In the genomic region with DNA sequence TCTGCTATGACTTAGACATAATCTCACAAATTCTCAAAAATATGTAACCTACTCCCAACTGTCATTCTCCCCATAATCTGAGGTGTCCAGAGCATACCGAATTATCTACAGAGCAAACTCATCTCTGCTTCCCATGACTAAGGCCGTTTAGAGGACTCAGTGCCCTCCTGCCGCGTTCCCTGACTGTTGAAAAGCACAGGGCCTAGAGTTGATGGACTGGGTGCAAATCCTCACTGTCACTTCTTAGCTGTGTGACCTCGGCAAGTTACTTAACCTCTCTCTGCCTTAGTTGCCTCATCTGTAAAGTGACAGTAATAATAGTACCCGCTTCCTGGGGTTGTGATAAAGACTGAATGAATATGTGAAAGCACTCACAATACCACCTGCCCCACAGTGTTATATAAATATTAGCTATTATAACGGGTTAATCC, we compare ENCODE assay signal across 8 cellular contexts. TPM values are rescaled to one million over a fixed set of nuclear protein-coding genes. Genes with fewer than 3 reads are reported as not detected.
A peak's percentile ranks its signal among the peaks of the same experiment; 100 is the strongest.
DNase-seq lines count a peak whose midpoint lies in the region; ATAC-seq and TF ChIP-seq lines count a peak whose summit lies in the region.

No MANE protein-coding gene starts in this region.

- no peak for TF ChIP-seq CTCF in PC-3 (conservative IDR thresholded peaks at IDR 0.05; ENCODE audit: low read depth, low read length)
- TF ChIP-seq CTCF in endothelial cell (IDR thresholded peaks at IDR 0.05; ENCODE audit: unreplicated experiment), result no peak

- H3K27ac Mint-ChIP-seq in endothelial cell (ENCODE audit: unreplicated experiment), result no peak overlapping the region

- DNase-seq in G401 (ENCODE audit: low spot score), result peak; percentile 50
- peak; percentile 14 for DNase-seq in PC-3
- DNase-seq in endothelial cell (ENCODE audit: low spot score), result no peak
- DNase-seq in HPDE6-E6E7 (ENCODE audit: extremely low spot score), result no peak
- DNase-seq in sciatic nerve (ENCODE audit: low spot score), result no peak
- no peak for DNase-seq in GF-D8 (lab: John Stamatoyannopoulos, UW)

- H3K27me3 Mint-ChIP-seq in endothelial cell (ENCODE audit: unreplicated experiment), result peaks cover 6% of the 10 kb centered on the region

- CTCF ChIA-PET in PC-3 (lab: Charles Lee), result interaction anchor here (0.5 to 1.9 kb wide), 3 partner anchors 19 to 89 kb away, joined by 5 to 10 read pairs (median 7); no protein-coding TSS in a partner anchor

- H3K4me3 Mint-ChIP-seq in endothelial cell (ENCODE audit: unreplicated experiment), result peak overlapping the region; percentile 63

- 0 out of 2 replicates have a peak overlapping the region, but pooled peaks have one; percentile 69 for H3K27ac ChIP-seq in PC-3 (ENCODE audit: low read length)
- peak overlapping the region; percentile 93 for H3K27ac ChIP-seq in rectal smooth muscle tissue (ENCODE audit: low read depth, low read length)

- peak overlapping the region; percentile 87; the same call in 1 of the 2 replicates for H2AFZ ChIP-seq in PC-3 (ENCODE audit: low read length)

- H3K9me3 ChIP-seq in PC-3 (ENCODE audit: low read length), result no peaks in the 10 kb centered on the region

- H3K9ac ChIP-seq in PC-3 (ENCODE audit: low read length), result peak overlapping the region; percentile 79; the same call in 1 of the 2 replicates
- H3K9ac ChIP-seq in rectal smooth muscle tissue (ENCODE audit: low read length), result no peak overlapping the region

- H3K4me3 ChIP-seq in PC-3 (ENCODE audit: low read length), result peak overlapping the region; percentile 74
- H3K4me3 ChIP-seq in rectal smooth muscle tissue (ENCODE audit: low read length), result peak overlapping the region; percentile 76

- H3K4me2 ChIP-seq in PC-3 (ENCODE audit: low read length), result peak overlapping the region; percentile 86

- POLR2A ChIA-PET in PC-3 (lab: Charles Lee; ENCODE audit: unreplicated experiment), result interaction anchor here (0.6 to 1.7 kb wide), 5 partner anchors 42 to 281 kb away, joined by 3 to 12 read pairs (median 6); no protein-coding TSS in a partner anchor

- H3K36me3 Mint-ChIP-seq in endothelial cell (ENCODE audit: low read depth, unreplicated experiment), result peaks cover 3% of the 10 kb centered on the region

- H4K20me1 ChIP-seq in PC-3 (ENCODE audit: low read length), result no peaks in the 10 kb centered on the region

- no TSS peak for BruUV-seq in PC-3 (replicated peaks; lab: Mats Ljungman, UMichigan)

- ATAC-seq in PC-3 (no peak), sciatic nerve (no peak), HG03135 (IDR thresholded peaks at IDR 0.05; ENCODE audit: unreplicated experiment) (no peak)

- H3K9me2 ChIP-seq in PC-3 (replicated peaks; ENCODE audit: low read length), result no peaks in the 10 kb centered on the region

- no peaks in the 10 kb centered on the region for H3K36me3 ChIP-seq in PC-3 (ENCODE audit: low read depth, low read length)
- no peaks in the 10 kb centered on the region for H3K36me3 ChIP-seq in rectal smooth muscle tissue (ENCODE audit: control insufficient read depth, insufficient read depth, low read length)

- in situ Hi-C loops in G401 (cut with HindIII; ENCODE audit: low sequenced_read_pairs), result no loop called here

- peaks cover 39% of the 10 kb centered on the region for H3K4me1 Mint-ChIP-seq in endothelial cell (ENCODE audit: unreplicated experiment)

- peaks cover 27% of the 10 kb centered on the region for H3K4me1 ChIP-seq in PC-3 (ENCODE audit: insufficient read depth, low read length)
- peaks cover 7% of the 10 kb centered on the region for H3K4me1 ChIP-seq in rectal smooth muscle tissue (ENCODE audit: control insufficient read depth, insufficient read depth, low read length)

- no peaks in the 10 kb centered on the region for H3K79me2 ChIP-seq in PC-3 (ENCODE audit: low read length)

- intact Hi-C loops in PC-3 (cut with micrococcal nuclease) (loop anchor here (1.0 to 2.0 kb wide), 2 partner anchors 47 to 89 kb away; no protein-coding TSS in a partner anchor), sciatic nerve (cut with DNase I) (loop anchor here (10.0 kb wide), 1 partner anchor 93 kb away; the partner anchor contains the start of gene PSMG4)

- H3F3A ChIP-seq in PC-3 (ENCODE audit: low read length, unreplicated experiment), result no peaks in the 10 kb centered on the region

- no peaks in the 10 kb centered on the region for H3K9me3 Mint-ChIP-seq in endothelial cell (ENCODE audit: unreplicated experiment)

- no peaks in the 10 kb centered on the region for H3K27me3 ChIP-seq in PC-3 (ENCODE audit: low read length)
- no peaks in the 10 kb centered on the region for H3K27me3 ChIP-seq in rectal smooth muscle tissue (ENCODE audit: control insufficient read depth, insufficient read depth, low read length)

RNA-seq across cellular contexts. Expression of gene TUBB2A, which starts 4.7 kb away (rescaled TPM):
- total RNA-seq in G401 (2014; rRNA removed; shearing (Covaris generic)), result 169 and 184 TPM in 2 replicates
- total RNA-seq in PC-3 (2014; rRNA removed) (66.8 and 70.2 TPM in 2 replicates), endothelial cell (ENCODE audit: unreplicated experiment) (73.6 TPM), sciatic nerve (53.1 TPM)

RNA-seq across cellular contexts. Expression of gene BPHL, which starts 43.6 kb away (rescaled TPM):
- total RNA-seq in G401 (2014; rRNA removed; shearing (Covaris generic)), result 47.0 and 56.9 TPM in 2 replicates
- total RNA-seq in PC-3 (2014; rRNA removed) (15.7 and 15.8 TPM in 2 replicates), endothelial cell (ENCODE audit: unreplicated experiment) (35.4 TPM), sciatic nerve (15.7 TPM)

Comparison
In these comparisons a context has a peak if more than half of its experiments do, and no peak if none do; other contexts are left out.
1. DNase-seq: peak in G401 (single experiment) and PC-3 (single experiment); none in endothelial cell (single experiment), HPDE6-E6E7 (single experiment), sciatic nerve (single experiment) and GF-D8 (single experiment).